21 cellular contexts compared by ENCODE assay signal in genomic region chr4:145639281-145639680, GRCh38. TPM values are rescaled to one million over a fixed set of nuclear protein-coding genes. Genes with fewer than 3 reads are reported as not detected.
A peak's percentile ranks its signal among the peaks of the same experiment; 100 is the strongest.
DNase-seq lines count a peak whose midpoint lies in the region; ATAC-seq, FAIRE-seq and TF ChIP-seq lines count a peak whose summit lies in the region.
"Had no signal": no experiment of that assay in that cellular context is flagged by ENCODE, and none has a peak within 500 bp of the region (broad histone marks: within the 10 kb centered on the region; RNA-seq: fewer than 3 reads in every experiment).

No MANE protein-coding gene starts in this region.

- H3K4me3 ChIP-seq in Loucy (ENCODE audit: low read length, poor library complexity, severe bottlenecking), result no peak overlapping the region
- no peak overlapping the region for H3K4me3 ChIP-seq in mammary epithelial cell (replicated peaks in 1 of 3; ENCODE audit: insufficient read depth in 1 of 3, low read depth in 2 of 3, low read length in 3 of 3)
- H3K4me3 ChIP-seq in GM23338, result no peak overlapping the region
- H3K4me3 ChIP-seq: BLaER1 treated with 17β-estradiol and CSF1 and Interleukin-3, amounts not matched to agents 10 nM and 100 nM; HAP-1 had no signal

- TF ChIP-seq CTCF in Loucy (conservative IDR thresholded peaks at IDR 0.05; ENCODE audit: low read length), result no peak
- no peak for TF ChIP-seq CTCF in mammary epithelial cell (conservative IDR thresholded peaks at IDR 0.05 in 1 of 2, IDR thresholded peaks at IDR 0.05 in 1 of 2; ENCODE audit: extremely low read depth in 1 of 2, insufficient read depth in 1 of 2, low read depth in 1 of 2, low read length in 2 of 2)
- TF ChIP-seq CTCF in GM23338 (conservative IDR thresholded peaks at IDR 0.05; ENCODE audit: low read depth in 2 of 2), result no peak

- H3K4me1 ChIP-seq in Loucy (ENCODE audit: insufficient read depth, low read length, poor library complexity, severe bottlenecking) (peaks cover 28% of the 10 kb centered on the region), mammary epithelial cell (ENCODE audit: insufficient read depth, low read length) (no peaks in the 10 kb centered on the region), GM23338 (ENCODE audit: insufficient read depth) (peaks cover 33% of the 10 kb centered on the region; the same call in 1 of the 2 replicates)
- H3K4me1 ChIP-seq: HAP-1 had no signal

- peak overlapping the region; percentile 22 for H3K4me3 Mint-ChIP-seq in T-helper 2 cell treated with Interferon-gamma antibody and Interleukin-4, amounts not matched to agents 5 μg/mL and 100 μg/mL, for 36 hours
- H3K4me3 Mint-ChIP-seq in GM23338, result no peak overlapping the region
- H3K4me3 Mint-ChIP-seq: CD4-positive, CD25-positive, alpha-beta regulatory T cell; HFFc6 had no signal

- CTCF ChIA-PET in mammary epithelial cell (lab: Charles Lee; ENCODE audit: low non-redundant PET), result no interaction called here

- in situ Hi-C loops in mammary epithelial cell (cut with MboI; ENCODE audit: low sequenced_read_pairs in 2 of 2), result no loop called here

- H3K9me2 ChIP-seq in Loucy (replicated peaks; ENCODE audit: low read depth, low read length) (no peaks in the 10 kb centered on the region), GM23338 (ENCODE audit: insufficient read depth) (no peaks in the 10 kb centered on the region; the same call in 1 of the 2 replicates)

- TSS peak; percentile 48 for BruUV-seq in mammary epithelial cell (replicated peaks; lab: Mats Ljungman, UMichigan)

- no peaks in the 10 kb centered on the region for H3K9me3 Mint-ChIP-seq in T-helper 2 cell treated with Interferon-gamma antibody and Interleukin-4, amounts not matched to agents 5 μg/mL and 100 μg/mL, for 36 hours
- H3K9me3 Mint-ChIP-seq in GM23338, result no peaks in the 10 kb centered on the region
- H3K9me3 Mint-ChIP-seq: CD4-positive, CD25-positive, alpha-beta regulatory T cell; HFFc6 had no signal

- WGBS in mammary epithelial cell (ENCODE audit: low coverage, missing lambda C conversion rate), result 89% methylated on average over 3 of the region's 3 CpGs

- no peaks in the 10 kb centered on the region for H3K27me3 Mint-ChIP-seq in T-helper 2 cell treated with Interferon-gamma antibody and Interleukin-4, amounts not matched to agents 5 μg/mL and 100 μg/mL, for 36 hours (ENCODE audit: low read depth)
- peaks cover 2% of the 10 kb centered on the region for H3K27me3 Mint-ChIP-seq in GM23338 (ENCODE audit: insufficient read depth, low read depth, poor library complexity)
- H3K27me3 Mint-ChIP-seq: CD4-positive, CD25-positive, alpha-beta regulatory T cell had no signal

- H3K36me3 Mint-ChIP-seq in T-helper 2 cell treated with Interferon-gamma antibody and Interleukin-4, amounts not matched to agents 5 μg/mL and 100 μg/mL, for 36 hours (ENCODE audit: low read depth), result peaks cover 18% of the 10 kb centered on the region
- H3K36me3 Mint-ChIP-seq in GM23338 (ENCODE audit: low read depth), result no peaks in the 10 kb centered on the region

- H2AFZ ChIP-seq in Loucy (ENCODE audit: low read length) (0 out of 2 replicates have a peak overlapping the region, but pooled peaks have one; percentile 45), mammary epithelial cell (ENCODE audit: low read depth, low read length) (no peak overlapping the region), GM23338 (no peak overlapping the region)

- H3K4me2 ChIP-seq in Loucy (ENCODE audit: low read depth, low read length, poor library complexity, severe bottlenecking) (peak overlapping the region; percentile 23), mammary epithelial cell (ENCODE audit: insufficient read depth, low read depth, low read length) (no peak overlapping the region), GM23338 (no peak overlapping the region)
- H3K4me2 ChIP-seq: BLaER1 treated with 17β-estradiol and CSF1 and Interleukin-3, amounts not matched to agents 10 nM and 100 nM had no signal

- no peak for DNase-seq in T-helper 2 cell treated with Interferon-gamma antibody and Interleukin-4, amounts not matched to agents 5 μg/mL and 100 μg/mL, for 36 hours (ENCODE audit: low spot score)
- DNase-seq in T-helper 2 cell (no peak), mammary epithelial cell (no peak), RCC 7860 (ENCODE audit: low spot score) (no peak), GM23338 (ENCODE audit: low spot score) (no peak)
- DNase-seq: AML-193; CD4-positive, CD25-positive, alpha-beta regulatory T cell; DMS79; EL; HFFc6; IMR-90; KG1 had no signal

- no peak for FAIRE-seq in RCC 7860 (lab: Jason Lieb, UNC)
- FAIRE-seq: G401.6, GM19239, H1 had no signal

- ATAC-seq in GM23338 (no peak), HG03159 (IDR thresholded peaks at IDR 0.05; ENCODE audit: unreplicated experiment) (no peak)

- no peaks in the 10 kb centered on the region for H3F3A ChIP-seq in Loucy (ENCODE audit: low read depth)
- no peaks in the 10 kb centered on the region; the same call in 1 of the 2 replicates for H3F3A ChIP-seq in GM23338 (replicated peaks; ENCODE audit: low read depth)

- H3K9ac ChIP-seq in Loucy (ENCODE audit: low read depth, low read length, poor library complexity, severe bottlenecking) (no peak overlapping the region), mammary epithelial cell (ENCODE audit: insufficient read depth, low read length) (no peak overlapping the region)
- H3K9ac ChIP-seq: BLaER1 treated with 17β-estradiol and CSF1 and Interleukin-3, amounts not matched to agents 10 nM and 100 nM had no signal

- H3K9me3 ChIP-seq in Loucy (ENCODE audit: insufficient read depth, low read depth, low read length) (no peaks in the 10 kb centered on the region), mammary epithelial cell (replicated peaks; ENCODE audit: insufficient read depth, low read length) (no peaks in the 10 kb centered on the region)
- H3K9me3 ChIP-seq: BLaER1 treated with 17β-estradiol and CSF1 and Interleukin-3, amounts not matched to agents 10 nM and 100 nM; HAP-1 had no signal

- dilution Hi-C loops in mammary epithelial cell (cut with HindIII; ENCODE audit: low sequenced_read_pairs), result no loop called here

- H4K20me1 ChIP-seq in Loucy (ENCODE audit: insufficient read depth, low read length, poor library complexity, severe bottlenecking) (no peaks in the 10 kb centered on the region), mammary epithelial cell (ENCODE audit: insufficient read depth, low read length) (no peaks in the 10 kb centered on the region), GM23338 (replicated peaks; ENCODE audit: insufficient read depth) (no peaks in the 10 kb centered on the region)
- H4K20me1 ChIP-seq: BLaER1 treated with 17β-estradiol and CSF1 and Interleukin-3, amounts not matched to agents 10 nM and 100 nM had no signal

- no peak overlapping the region for H3K27ac Mint-ChIP-seq in T-helper 2 cell treated with Interferon-gamma antibody and Interleukin-4, amounts not matched to agents 5 μg/mL and 100 μg/mL, for 36 hours
- H3K27ac Mint-ChIP-seq in GM23338, result no peak overlapping the region
- H3K27ac Mint-ChIP-seq: CD4-positive, CD25-positive, alpha-beta regulatory T cell; HFFc6 had no signal

- peaks cover 22% of the 10 kb centered on the region for H3K4me1 Mint-ChIP-seq in T-helper 2 cell treated with Interferon-gamma antibody and Interleukin-4, amounts not matched to agents 5 μg/mL and 100 μg/mL, for 36 hours (ENCODE audit: low read depth)
- H3K4me1 Mint-ChIP-seq in GM23338, result peaks cover 32% of the 10 kb centered on the region

- H3K27ac ChIP-seq in mammary epithelial cell (ENCODE audit: insufficient read depth, low read depth, low read length), result no peak overlapping the region
- no peak overlapping the region for H3K27ac ChIP-seq in GM23338 (ENCODE audit: low read depth)
- H3K27ac ChIP-seq: 22Rv1; BLaER1 treated with 17β-estradiol and CSF1 and Interleukin-3, amounts not matched to agents 10 nM and 100 nM had no signal

- no peaks in the 10 kb centered on the region for H3K27me3 ChIP-seq in Loucy (ENCODE audit: insufficient read depth, low read length, poor library complexity, severe bottlenecking)
- H3K27me3 ChIP-seq in mammary epithelial cell (ENCODE audit: insufficient read depth, low read length), result no peaks in the 10 kb centered on the region
- H3K27me3 ChIP-seq in GM23338 (ENCODE audit: insufficient read depth), result no peaks in the 10 kb centered on the region
- H3K27me3 ChIP-seq: BLaER1 treated with 17β-estradiol and CSF1 and Interleukin-3, amounts not matched to agents 10 nM and 100 nM had no signal

- H3K79me2 ChIP-seq in Loucy (ENCODE audit: insufficient read depth, low read length) (no peaks in the 10 kb centered on the region), mammary epithelial cell (ENCODE audit: insufficient read depth, low read length) (no peaks in the 10 kb centered on the region), GM23338 (replicated peaks; ENCODE audit: insufficient read depth) (no peaks in the 10 kb centered on the region)

- intact Hi-C loops in mammary epithelial cell (cut with micrococcal nuclease), result no loop called here

- H3K36me3 ChIP-seq in Loucy (ENCODE audit: insufficient read depth, low read length), result no peaks in the 10 kb centered on the region
- no peaks in the 10 kb centered on the region for H3K36me3 ChIP-seq in mammary epithelial cell (ENCODE audit: insufficient read depth, low read length)
- no peaks in the 10 kb centered on the region for H3K36me3 ChIP-seq in GM23338 (ENCODE audit: insufficient read depth)
- H3K36me3 ChIP-seq: HAP-1 had no signal

TF ChIP-seq in GM23338, 12 proteins besides CTCF, POLR2A, EP300 and RAD21 (continues in another document):
- TF ChIP-seq EZH2phosphoT487 (IDR thresholded peaks at IDR 0.05; ENCODE audit: unreplicated experiment) (no peak), NANOG (IDR thresholded peaks at IDR 0.05; ENCODE audit: borderline replicate concordance) (no peak)

RNA-seq across cellular contexts. Expression of gene MMAA, which starts 20.1 kb away (rescaled TPM):
- 1 to 10 TPM; 5.3 to 8.4 TPM for total RNA-seq in mammary epithelial cell
- polyA plus RNA-seq in mammary epithelial cell (2.6 TPM), GM23338 (2016; fragmentation: Nextera tagmentation; extraction: Ambion mirVana) (4.9 and 5.1 TPM in 2 replicates)
- polyA minus RNA-seq in mammary epithelial cell, result 3.4 TPM
- 4.8 and 5.9 TPM in 2 replicates for total RNA-seq in GM23338 (2014; rRNA removed; shearing (Covaris generic))

RNA-seq across cellular contexts. Expression of gene C4orf51, which starts 40.7 kb away (rescaled TPM):
- total RNA-seq in mammary epithelial cell, result not detected
- polyA plus RNA-seq in mammary epithelial cell, result not detected
- not detected for polyA minus RNA-seq in mammary epithelial cell
- total RNA-seq in GM23338 (2014; rRNA removed; shearing (Covaris generic)), result not detected in 2 replicates
- 0.71 TPM in 1 of 2 replicates, not detected in the other for polyA plus RNA-seq in GM23338 (2016; fragmentation: Nextera tagmentation; extraction: Ambion mirVana)
- total RNA-seq: CD4-positive, CD25-positive, alpha-beta regulatory T cell; HFFc6; HT-29; IMR-90 had no signal
- polyA plus RNA-seq: CD4-positive, CD25-positive, alpha-beta regulatory T cell; H1; IMR-90 had no signal
